Comparison of ENCODE assay signal across 31 cellular contexts in the genomic region with DNA sequence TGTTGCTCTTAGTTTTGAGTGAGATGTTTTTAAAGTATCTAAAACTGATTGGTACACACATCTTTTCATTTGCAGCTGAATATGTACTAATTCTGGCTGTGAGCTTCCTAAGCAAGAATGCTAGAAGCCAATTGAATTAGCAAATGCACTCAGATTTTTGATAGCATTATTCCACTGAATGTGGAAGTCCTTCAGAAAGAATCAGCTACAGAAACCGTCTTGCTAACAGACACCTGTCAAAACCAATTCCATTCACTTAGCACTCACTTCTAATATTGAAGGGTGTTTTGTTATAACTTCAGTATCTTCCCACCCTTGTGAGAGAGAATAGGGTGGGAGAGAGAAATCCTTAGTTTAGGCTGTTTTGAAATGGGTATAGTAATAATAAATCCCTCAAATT.
"Had no signal": no experiment of that assay in that cellular context is flagged by ENCODE, and none has a peak within 500 bp of the region (broad histone marks: within the 10 kb centered on the region; RNA-seq: fewer than 3 reads in every experiment).

No MANE protein-coding gene starts in this region.

- H3K36me3 ChIP-seq: adrenal gland, brain microvascular endothelial cell, breast epithelium had no signal

- H3K4me1 ChIP-seq: adrenal gland, body of pancreas, breast epithelium had no signal

- H3K27me3 ChIP-seq: adrenal gland, body of pancreas, brain microvascular endothelial cell, breast epithelium had no signal

- DNase-seq: activated B cell treated with CpG ODN at 0.5 μM for 24 hours; activated CD4-positive, alpha-beta memory T cell treated with anti-CD3 and anti-CD28 coated beads for 36 hours; activated CD4-positive, alpha-beta T cell treated with anti-CD3 and anti-CD28 coated beads for 4 hours; activated CD4-positive, alpha-beta T cell treated with anti-CD3 and anti-CD28 coated beads, Interleukin-2, amount 10 ng/mL, durations not matched to agents 24 days and 14 days; activated CD4-positive, alpha-beta T cell treated with anti-CD3 and anti-CD28 coated beads, Interleukin-2, amount 50 U/mL, for 1 hour; activated CD4-positive, alpha-beta T cell treated with anti-CD3 and anti-CD28 coated beads, Interleukin-2, amount 50 U/mL, for 4 hours; activated CD4-positive, CD25-positive, alpha-beta regulatory T cell treated with anti-CD3 and anti-CD28 coated beads, Interleukin-2, amount 50 U/mL, for 72 hours; activated CD8-positive, alpha-beta memory T cell treated with anti-CD3 and anti-CD28 coated beads, Interleukin-2, amount 50 U/mL, for 4 hours; activated CD8-positive, alpha-beta T cell treated with anti-CD3 and anti-CD28 coated beads for 36 hours; activated effector memory CD4-positive, alpha-beta T cell treated with anti-CD3 and anti-CD28 coated beads, Interleukin-2, amount 50 U/mL, for 16 hours; activated gamma-delta T cell treated with Interleukin-2 at 50 U/mL for 16 hours; activated naive CD4-positive, alpha-beta T cell; activated naive CD4-positive, alpha-beta T cell treated with anti-CD3 and anti-CD28 coated beads for 36 hours; activated naive CD4-positive, alpha-beta T cell treated with anti-CD3 and anti-CD28 coated beads, Interleukin-2, amount 50 U/mL, for 16 hours; activated naive CD8-positive, alpha-beta T cell treated with anti-CD3 and anti-CD28 coated beads for 36 hours; activated T-cell treated with anti-CD3 and anti-CD28 coated beads for 4 hours; activated T-cell treated with anti-CD3 and anti-CD28 coated beads, Interleukin-2, amount 50 U/mL, for 1 hour; activated T-cell treated with anti-CD3 and anti-CD28 coated beads, Interleukin-2, amount 50 U/mL, for 4 hours; activated T-cell treated with anti-CD3 and anti-CD28 coated beads, Interleukin-2, amount 50 U/mL, for 72 hours; adrenal gland; amniotic stem cell; aorta; body of pancreas; brain microvascular endothelial cell; central memory CD4-positive, alpha-beta T cell; T-helper 2 cell; T-helper 9 cell had no signal

- H3K27ac ChIP-seq: adrenal gland, body of pancreas, brain microvascular endothelial cell, breast epithelium, VCaP had no signal

- H3K4me3 ChIP-seq: adrenal gland, body of pancreas, breast epithelium had no signal

- ATAC-seq: activated CD8-positive, alpha-beta T cell treated with anti-CD3 and anti-CD28 coated beads for 36 hours; activated naive CD4-positive, alpha-beta T cell treated with anti-CD3 and anti-CD28 coated beads, Interleukin-2, amount 50 U/mL, for 72 hours; activated T-cell treated with anti-CD3 and anti-CD28 coated beads, Interleukin-2, amount 50 U/mL, for 4 hours; activated T-cell treated with anti-CD3 and anti-CD28 coated beads, Interleukin-2, amount 50 U/mL, for 72 hours; activated T-helper 17 cell treated with anti-CD3 and anti-CD28 coated beads, Interleukin-2, amount 50 U/mL, for 72 hours; body of pancreas had no signal

- H3K9me3 ChIP-seq: adrenal gland, body of pancreas, breast epithelium had no signal
